21 cellular contexts compared by ENCODE assay signal in the genomic region with DNA sequence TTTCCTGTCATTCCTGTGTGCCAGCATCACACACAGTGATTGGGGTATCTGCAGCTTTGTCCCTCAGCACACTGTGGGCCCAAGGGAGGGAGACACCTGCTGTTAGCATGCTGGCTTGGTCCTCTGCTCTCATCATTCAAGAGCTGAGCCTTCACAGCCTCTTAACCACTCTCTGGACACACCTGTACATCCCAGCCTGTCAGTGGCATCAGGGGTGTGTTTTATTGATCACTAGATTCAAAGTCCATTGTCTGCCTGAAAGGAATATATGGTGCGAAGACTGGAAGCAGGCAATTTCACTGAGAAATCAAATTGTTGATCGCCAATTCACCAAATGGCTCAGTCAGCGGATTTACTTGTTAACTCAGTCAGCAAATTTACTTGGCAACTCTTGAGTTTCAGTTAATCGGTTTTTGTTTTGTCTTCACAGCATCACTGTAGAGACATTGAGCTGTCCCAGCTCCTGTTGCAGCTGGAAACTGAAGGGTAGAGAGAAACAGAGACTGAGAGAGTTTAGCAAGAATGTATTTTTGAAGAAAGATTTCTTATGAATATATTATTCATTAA. TPM values are rescaled to one million over a fixed set of nuclear protein-coding genes. Genes with fewer than 3 reads are reported as not detected.
"Had no signal": no experiment of that assay in that cellular context is flagged by ENCODE, and none has a peak within 500 bp of the region (broad histone marks: within the 10 kb centered on the region; RNA-seq: fewer than 3 reads in every experiment).

No MANE protein-coding gene starts in this region.

- H3K9me3 Mint-ChIP-seq: activated T-cell treated with anti-CD3 and anti-CD28 coated beads, Interleukin-2, amount 50 U/mL, for 24 hours; naive thymus-derived CD8-positive, alpha-beta T cell; type B pancreatic cell had no signal

- H3K36me3 Mint-ChIP-seq: activated CD8-positive, alpha-beta memory T cell treated with anti-CD3 and anti-CD28 coated beads, Interleukin-2, amount 10 ng/mL, durations not matched to agents 7 days and 5 days; activated naive CD8-positive, alpha-beta T cell; brain; naive thymus-derived CD8-positive, alpha-beta T cell; type B pancreatic cell had no signal

- H3K36me3 ChIP-seq: prostate gland had no signal

- ATAC-seq: activated CD8-positive, alpha-beta memory T cell treated with anti-CD3 and anti-CD28 coated beads, Interleukin-2, amount 10 ng/mL, durations not matched to agents 7 days and 5 days; naive thymus-derived CD8-positive, alpha-beta T cell; sciatic nerve had no signal

- H3K27me3 Mint-ChIP-seq: activated CD8-positive, alpha-beta memory T cell treated with anti-CD3 and anti-CD28 coated beads, Interleukin-2, amount 10 ng/mL, durations not matched to agents 7 days and 5 days; activated naive CD8-positive, alpha-beta T cell; activated T-cell treated with anti-CD3 and anti-CD28 coated beads, Interleukin-2, amount 50 U/mL, for 24 hours; brain; central memory CD8-positive, alpha-beta T cell had no signal

- H3K4me1 ChIP-seq: prostate gland had no signal

- H3K4me3 Mint-ChIP-seq: activated CD8-positive, alpha-beta memory T cell treated with anti-CD3 and anti-CD28 coated beads, Interleukin-2, amount 10 ng/mL, durations not matched to agents 7 days and 5 days; activated naive CD8-positive, alpha-beta T cell; activated T-cell treated with anti-CD3 and anti-CD28 coated beads, Interleukin-2, amount 50 U/mL, for 24 hours; brain; central memory CD8-positive, alpha-beta T cell; naive thymus-derived CD8-positive, alpha-beta T cell; type B pancreatic cell had no signal

- H3K27ac Mint-ChIP-seq: activated CD8-positive, alpha-beta memory T cell treated with anti-CD3 and anti-CD28 coated beads, Interleukin-2, amount 10 ng/mL, durations not matched to agents 7 days and 5 days; activated naive CD8-positive, alpha-beta T cell; activated T-cell treated with anti-CD3 and anti-CD28 coated beads, Interleukin-2, amount 50 U/mL, for 24 hours; type B pancreatic cell had no signal

- H3K27ac ChIP-seq: prostate gland had no signal

- H3K9me3 ChIP-seq: prostate gland had no signal

- H3K4me3 ChIP-seq: prostate gland had no signal

- H3K4me1 Mint-ChIP-seq: activated CD8-positive, alpha-beta memory T cell treated with anti-CD3 and anti-CD28 coated beads, Interleukin-2, amount 10 ng/mL, durations not matched to agents 7 days and 5 days; central memory CD8-positive, alpha-beta T cell; naive thymus-derived CD8-positive, alpha-beta T cell had no signal

- DNase-seq: activated CD4-positive, alpha-beta T cell treated with anti-CD3 and anti-CD28 coated beads, Interleukin-2, amount 50 U/mL, for 4 hours; activated CD4-positive, CD25-positive, alpha-beta regulatory T cell treated with anti-CD3 and anti-CD28 coated beads, Interleukin-2, amount 50 U/mL, for 72 hours; activated CD8-positive, alpha-beta memory T cell treated with anti-CD3 and anti-CD28 coated beads, Interleukin-2, amount 10 ng/mL, durations not matched to agents 7 days and 5 days; activated gamma-delta T cell; activated T-cell treated with anti-CD3 and anti-CD28 coated beads, Interleukin-2, amount 50 U/mL, for 24 hours; amygdala; cortex of kidney; effector memory CD4-positive, alpha-beta T cell; hypothalamus; naive thymus-derived CD8-positive, alpha-beta T cell; occipital lobe; stimulated activated CD4-positive, alpha-beta T cell treated with anti-CD3 and anti-CD28 coated beads, Interleukin-2, amount 100 ng/mL, for 24 hours; stimulated activated naive CD4-positive, alpha-beta T cell; substantia nigra had no signal

RNA-seq across cellular contexts. Expression of a gene that starts 56.3 kb away (rescaled TPM):
- total RNA-seq: activated CD8-positive, alpha-beta memory T cell treated with anti-CD3 and anti-CD28 coated beads, Interleukin-2, amount 10 ng/mL, durations not matched to agents 7 days and 5 days; lung microvascular endothelial cell; naive thymus-derived CD8-positive, alpha-beta T cell had no signal
- polyA plus RNA-seq: naive thymus-derived CD8-positive, alpha-beta T cell had no signal
